In genomic region chr2:109134741-109135571, GRCh38 we compare ENCODE assay signal across 11 cellular contexts. TPM values are rescaled to one million over a fixed set of nuclear protein-coding genes. Genes with fewer than 3 reads are reported as not detected.
A peak's percentile ranks its signal among the peaks of the same experiment; 100 is the strongest.
DNase-seq lines count a peak whose midpoint lies in the region; ATAC-seq and TF ChIP-seq lines count a peak whose summit lies in the region.
"Had no signal": no experiment of that assay in that cellular context is flagged by ENCODE, and none has a peak within 500 bp of the region (broad histone marks: within the 10 kb centered on the region; RNA-seq: fewer than 3 reads in every experiment).

No MANE protein-coding gene starts in this region.

- H3K36me3 Mint-ChIP-seq in activated T-cell treated with anti-CD3 and anti-CD28 coated beads, Interleukin-2, amount 50 U/mL, for 72 hours (ENCODE audit: insufficient read depth in 2 of 2), result peaks cover 0 to 2% of the 10 kb centered on the region in 2 donors
- no peaks in the 10 kb centered on the region for H3K36me3 Mint-ChIP-seq in activated T-cell treated with anti-CD3 and anti-CD28 coated beads, Interleukin-2, amount 50 U/mL, for 24 hours (ENCODE audit: low read depth)

- no peak overlapping the region for H3K4me3 Mint-ChIP-seq in activated T-cell treated with anti-CD3 and anti-CD28 coated beads, Interleukin-2, amount 50 U/mL, for 72 hours
- no peak overlapping the region for H3K4me3 Mint-ChIP-seq in activated T-cell treated with anti-CD3 and anti-CD28 coated beads, Interleukin-2, amount 50 U/mL, for 24 hours

- no peaks in the 10 kb centered on the region for H3K9me3 Mint-ChIP-seq in activated T-cell treated with anti-CD3 and anti-CD28 coated beads, Interleukin-2, amount 50 U/mL, for 72 hours
- H3K9me3 Mint-ChIP-seq in activated T-cell treated with anti-CD3 and anti-CD28 coated beads, Interleukin-2, amount 50 U/mL, for 24 hours, result no peaks in the 10 kb centered on the region

- H3K9me3 ChIP-seq in testis, result no peaks in the 10 kb centered on the region
- H3K9me3 ChIP-seq in tibial nerve, result no peaks in the 10 kb centered on the region

- H3K27me3 ChIP-seq in testis (no peaks in the 10 kb centered on the region), tibial nerve (no peaks in the 10 kb centered on the region)

- no peak for TF ChIP-seq EP300 in tibial nerve (IDR thresholded peaks at IDR 0.05)

- H3K27ac ChIP-seq in angular gyrus (ENCODE audit: low read depth, low read length) (peak overlapping the region; percentile 14), testis (no peak overlapping the region), tibial nerve (no peak overlapping the region)
- H3K27ac ChIP-seq: KMS-11 had no signal

- peak; percentile 21 to 24 for ATAC-seq in activated T-cell treated with anti-CD3 and anti-CD28 coated beads, Interleukin-2, amount 50 U/mL, for 72 hours (replicated peaks in 1 of 2)
- peak; percentile 70 for ATAC-seq in HG02981 (IDR thresholded peaks at IDR 0.05; ENCODE audit: unreplicated experiment)
- no peak for ATAC-seq in Right ventricle myocardium superior (ENCODE audit: poor library complexity)

- TF ChIP-seq CTCF in testis (IDR thresholded peaks at IDR 0.05) (no peak), tibial nerve (IDR thresholded peaks at IDR 0.05) (no peak)

- no peak for TF ChIP-seq POLR2A in testis (IDR thresholded peaks at IDR 0.05)
- TF ChIP-seq POLR2A in tibial nerve (IDR thresholded peaks at IDR 0.05), result no peak

- WGBS in testis, 2 donors, result 84 to 88% methylated on average over 15 of the region's 15 CpGs
- 85 to 87% methylated on average over 15 of the region's 15 CpGs for WGBS in tibial nerve, 2 donors

- intact Hi-C loops in testis (cut with DNase I; ENCODE audit: low total_unique reads) (loop anchor here (5.0 kb wide), 1 partner anchor 377 kb away; no protein-coding TSS in a partner anchor), Right ventricle myocardium superior (cut with DNase I) (loop anchor here (10.0 kb wide), 1 partner anchor 70 kb away; no protein-coding TSS in a partner anchor)

- no peak overlapping the region for H3K27ac Mint-ChIP-seq in activated T-cell treated with anti-CD3 and anti-CD28 coated beads, Interleukin-2, amount 50 U/mL, for 72 hours
- H3K27ac Mint-ChIP-seq in activated T-cell treated with anti-CD3 and anti-CD28 coated beads, Interleukin-2, amount 50 U/mL, for 24 hours, result no peak overlapping the region

- peaks cover 27% of the 10 kb centered on the region for H3K4me1 Mint-ChIP-seq in activated T-cell treated with anti-CD3 and anti-CD28 coated beads, Interleukin-2, amount 50 U/mL, for 72 hours (ENCODE audit: low read depth)
- H3K4me1 Mint-ChIP-seq in activated T-cell treated with anti-CD3 and anti-CD28 coated beads, Interleukin-2, amount 50 U/mL, for 24 hours (ENCODE audit: low read depth), result peaks cover 47% of the 10 kb centered on the region

- H3K4me1 ChIP-seq in testis (peaks cover 3% of the 10 kb centered on the region), tibial nerve (peaks cover 0 to 13% (median 0%) of the 10 kb centered on the region in 4 donors)

- no peaks in the 10 kb centered on the region for H3K36me3 ChIP-seq in testis (ENCODE audit: low read depth, missing control alignments)
- no peaks in the 10 kb centered on the region for H3K36me3 ChIP-seq in tibial nerve

- H3K4me3 ChIP-seq in testis (no peak overlapping the region), tibial nerve (no peak overlapping the region)

- peaks cover 58% of the 10 kb centered on the region for H3K27me3 Mint-ChIP-seq in activated T-cell treated with anti-CD3 and anti-CD28 coated beads, Interleukin-2, amount 50 U/mL, for 72 hours (ENCODE audit: low read depth)
- H3K27me3 Mint-ChIP-seq in activated T-cell treated with anti-CD3 and anti-CD28 coated beads, Interleukin-2, amount 50 U/mL, for 24 hours, result peaks cover 33% of the 10 kb centered on the region

- DNase-seq in activated T-cell treated with anti-CD3 and anti-CD28 coated beads, Interleukin-2, amount 50 U/mL, for 72 hours, result no peak
- DNase-seq in activated T-cell treated with anti-CD3 and anti-CD28 coated beads, Interleukin-2, amount 50 U/mL, for 24 hours, result no peak
- DNase-seq in testis, result peak; percentile 5
- no peak for DNase-seq in tibial nerve (ENCODE audit: low spot score in 2 of 2)
- DNase-seq in Right ventricle myocardium superior, result no peak
- DNase-seq in OCI-M1 (lab: John Stamatoyannopoulos, UW), result no peak
- DNase-seq: GDM1; stimulated activated naive CD4-positive, alpha-beta T cell had no signal

RNA-seq across cellular contexts. Expression of gene SH3RF3, which starts 6.0 kb away (rescaled TPM):
- total RNA-seq in activated T-cell treated with anti-CD3 and anti-CD28 coated beads, Interleukin-2, amount 50 U/mL, for 72 hours, result 1 to 10 TPM; 1.0 to 1.2 TPM
- total RNA-seq in testis (10 to 100 TPM; 16.5 to 20.1 TPM), tibial nerve (10 to 100 TPM in 2 of 4 donors, 1 to 10 TPM in 2; 6.9 to 18.0 (median 11.4) TPM), Right ventricle myocardium superior (6.6 TPM)
- polyA plus RNA-seq in testis (ENCODE audit: insufficient read depth, low read depth, low replicate concordance), result 9.3 TPM
